ENCODE assay signal across 10 cellular contexts in genomic region chr18:13613591-13614317, GRCh38.
A peak's percentile ranks its signal among the peaks of the same experiment; 100 is the strongest.
DNase-seq lines count a peak whose midpoint lies in the region; ATAC-seq and TF ChIP-seq lines count a peak whose summit lies in the region.
"Had no signal": no experiment of that assay in that cellular context is flagged by ENCODE, and none has a peak within 500 bp of the region (broad histone marks: within the 10 kb centered on the region; RNA-seq: fewer than 3 reads in every experiment).

No MANE protein-coding gene starts in this region.

- peak overlapping the region; percentile 93 for H3K4me3 ChIP-seq in GM08714 (ENCODE audit: low read length)

- peaks cover 1% of the 10 kb centered on the region for H3K27me3 Mint-ChIP-seq in activated T-helper 1 cell treated with anti-CD3 and anti-CD28 coated beads, Interleukin-12 subunit alpha, Interleukin-12 subunit beta, Interleukin-2, Interleukin-4 antibody, amounts not matched to agents 30 ng/mL and 10 ng/mL and 1 ng/mL, durations not matched to agents 14 hours and 24 hours and 36 hours (ENCODE audit: insufficient read depth)

- no peak for DNase-seq in activated T-helper 1 cell treated with anti-CD3 and anti-CD28 coated beads, Interleukin-12 subunit alpha, Interleukin-12 subunit beta, Interleukin-2, Interleukin-4 antibody, amounts not matched to agents 30 ng/mL and 10 ng/mL and 1 ng/mL, durations not matched to agents 14 hours and 24 hours and 36 hours (ENCODE audit: low spot score)
- DNase-seq in pons (ENCODE audit: low spot score) (peak; percentile 44), DMS79 (lab: John Stamatoyannopoulos, UW) (no peak), GM10266 (ENCODE audit: extremely low spot score) (no peak)
- DNase-seq: aorta; NCI-H2227 treated with DMSO at 0.1 percent for 48 hours; stimulated activated CD4-positive, alpha-beta T cell treated with anti-CD3 and anti-CD28 coated beads, Interleukin-2, amount 100 ng/mL, for 48 hours had no signal

- no peak for TF ChIP-seq CTCF in GM10266 (IDR thresholded peaks at IDR 0.05; ENCODE audit: control insufficient read depth, insufficient read depth, low read depth, missing control alignments)

- H3K27ac Mint-ChIP-seq in activated T-helper 1 cell treated with anti-CD3 and anti-CD28 coated beads, Interleukin-12 subunit alpha, Interleukin-12 subunit beta, Interleukin-2, Interleukin-4 antibody, amounts not matched to agents 30 ng/mL and 10 ng/mL and 1 ng/mL, durations not matched to agents 14 hours and 24 hours and 36 hours: peak overlapping the region; percentile 83

- peaks cover 85% of the 10 kb centered on the region for H3K4me1 Mint-ChIP-seq in activated T-helper 1 cell treated with anti-CD3 and anti-CD28 coated beads, Interleukin-12 subunit alpha, Interleukin-12 subunit beta, Interleukin-2, Interleukin-4 antibody, amounts not matched to agents 30 ng/mL and 10 ng/mL and 1 ng/mL, durations not matched to agents 14 hours and 24 hours and 36 hours (ENCODE audit: low read depth)

- peak overlapping the region; percentile 80 for H3K4me3 Mint-ChIP-seq in activated T-helper 1 cell treated with anti-CD3 and anti-CD28 coated beads, Interleukin-12 subunit alpha, Interleukin-12 subunit beta, Interleukin-2, Interleukin-4 antibody, amounts not matched to agents 30 ng/mL and 10 ng/mL and 1 ng/mL, durations not matched to agents 14 hours and 24 hours and 36 hours

- peak; percentile 19 for ATAC-seq in HG02798 (IDR thresholded peaks at IDR 0.05; ENCODE audit: poor library complexity, unreplicated experiment)
- ATAC-seq in HG02973 (IDR thresholded peaks at IDR 0.05; ENCODE audit: unreplicated experiment): no peak

- intact Hi-C loops in activated T-helper 1 cell treated with anti-CD3 and anti-CD28 coated beads, Interleukin-12 subunit alpha, Interleukin-12 subunit beta, Interleukin-2, Interleukin-4 antibody, amounts not matched to agents 30 ng/mL and 10 ng/mL and 1 ng/mL, durations not matched to agents 14 hours and 24 hours and 36 hours (cut with micrococcal nuclease): loop anchor here (2.0 to 5.0 kb wide), 3 partner anchors 239 to 476 kb away; partner anchors contain the start of gene LDLRAD4

- H3K36me3 Mint-ChIP-seq in activated T-helper 1 cell treated with anti-CD3 and anti-CD28 coated beads, Interleukin-12 subunit alpha, Interleukin-12 subunit beta, Interleukin-2, Interleukin-4 antibody, amounts not matched to agents 30 ng/mL and 10 ng/mL and 1 ng/mL, durations not matched to agents 14 hours and 24 hours and 36 hours (ENCODE audit: low read depth): peaks cover 6% of the 10 kb centered on the region

- no peaks in the 10 kb centered on the region for H3K9me3 Mint-ChIP-seq in activated T-helper 1 cell treated with anti-CD3 and anti-CD28 coated beads, Interleukin-12 subunit alpha, Interleukin-12 subunit beta, Interleukin-2, Interleukin-4 antibody, amounts not matched to agents 30 ng/mL and 10 ng/mL and 1 ng/mL, durations not matched to agents 14 hours and 24 hours and 36 hours
